Comparison of ENCODE assay signal across 12 cellular contexts in the genomic region with DNA sequence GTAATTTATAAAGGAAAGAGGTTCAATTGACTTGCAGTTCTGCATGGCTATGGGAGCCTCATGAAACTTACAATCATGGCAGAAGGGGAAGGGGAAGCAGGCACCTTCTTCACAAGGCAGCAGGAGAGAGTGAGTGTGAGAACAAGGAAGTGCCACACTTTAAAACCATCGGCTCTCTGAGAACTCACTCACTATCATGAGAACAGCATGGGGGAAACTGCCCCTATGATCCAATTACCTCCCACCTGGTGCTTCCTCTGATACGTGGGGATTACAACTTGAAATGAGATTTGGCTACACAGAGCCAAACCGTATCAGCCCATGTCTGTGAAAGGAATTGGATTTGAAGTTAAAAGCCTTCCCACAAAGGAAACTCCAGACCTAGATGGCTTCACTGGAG.
"Had no signal": no experiment of that assay in that cellular context is flagged by ENCODE, and none has a peak within 500 bp of the region (broad histone marks: within the 10 kb centered on the region; RNA-seq: fewer than 3 reads in every experiment).

No MANE protein-coding gene starts in this region.

- ATAC-seq: activated CD4-positive, CD25-positive, alpha-beta regulatory T cell treated with anti-CD3 and anti-CD28 coated beads, Interleukin-2, amount 50 U/mL, for 24 hours; foreskin keratinocyte; right lobe of liver; stimulated activated naive CD8-positive, alpha-beta T cell treated with anti-CD3 and anti-CD28 coated beads, Interleukin-15, amount 100 ng/mL, for 72 hours had no signal

- H3K27ac Mint-ChIP-seq: activated naive CD4-positive, alpha-beta T cell treated with anti-CD3 and anti-CD28 coated beads for 36 hours; nephron progenitor cell; stimulated activated naive CD8-positive, alpha-beta T cell treated with anti-CD3 and anti-CD28 coated beads, Interleukin-15, amount 100 ng/mL, for 72 hours; type B pancreatic cell had no signal

- H3K27me3 Mint-ChIP-seq: dendritic cell treated with granulocyte-macrophage colony-stimulating factor and Interleukin-4, amounts not matched to agents 40 ng/mL and 50 ng/mL, for 4 days; stimulated activated naive CD8-positive, alpha-beta T cell treated with anti-CD3 and anti-CD28 coated beads, Interleukin-15, amount 100 ng/mL, for 72 hours had no signal

- H3K9me3 Mint-ChIP-seq: activated naive CD4-positive, alpha-beta T cell treated with anti-CD3 and anti-CD28 coated beads for 36 hours; dendritic cell treated with granulocyte-macrophage colony-stimulating factor and Interleukin-4, amounts not matched to agents 40 ng/mL and 50 ng/mL, for 4 days; nephron progenitor cell; stimulated activated naive CD8-positive, alpha-beta T cell treated with anti-CD3 and anti-CD28 coated beads, Interleukin-15, amount 100 ng/mL, for 72 hours; type B pancreatic cell had no signal

- H3K4me3 Mint-ChIP-seq: activated naive CD4-positive, alpha-beta T cell treated with anti-CD3 and anti-CD28 coated beads for 36 hours; dendritic cell treated with granulocyte-macrophage colony-stimulating factor and Interleukin-4, amounts not matched to agents 40 ng/mL and 50 ng/mL, for 4 days; nephron progenitor cell; stimulated activated naive CD8-positive, alpha-beta T cell treated with anti-CD3 and anti-CD28 coated beads, Interleukin-15, amount 100 ng/mL, for 72 hours; type B pancreatic cell had no signal

- DNase-seq: activated naive CD4-positive, alpha-beta T cell treated with anti-CD3 and anti-CD28 coated beads for 36 hours; activated T-cell treated with anti-CD3 and anti-CD28 coated beads for 4 hours; effector memory CD4-positive, alpha-beta T cell; foreskin keratinocyte; glutamatergic neuron; hypothalamus; nephron progenitor cell; right lobe of liver; stimulated activated naive CD8-positive, alpha-beta T cell treated with anti-CD3 and anti-CD28 coated beads, Interleukin-15, amount 100 ng/mL, for 72 hours had no signal
